Comparison of ENCODE assay signal across 8 cellular contexts in genomic region chr17:35801583-35802224, GRCh38. TPM values are rescaled to one million over a fixed set of nuclear protein-coding genes. Genes with fewer than 3 reads are reported as not detected.
A peak's percentile ranks its signal among the peaks of the same experiment; 100 is the strongest.
DNase-seq lines count a peak whose midpoint lies in the region; ATAC-seq and TF ChIP-seq lines count a peak whose summit lies in the region.

No MANE protein-coding gene starts in this region.

- CTCF ChIA-PET in RWPE1 (lab: Yijun Ruan, JAX), result no interaction called here

- peak; percentile 43 for ATAC-seq in HG02678 (IDR thresholded peaks at IDR 0.05; ENCODE audit: unreplicated experiment)
- peak; percentile 39 to 49 for ATAC-seq in gastrocnemius medialis
- ATAC-seq in GM21526 (IDR thresholded peaks at IDR 0.05; ENCODE audit: low FRiP score, unreplicated experiment), result no peak

- H3K27ac ChIP-seq in RWPE1 (peak overlapping the region; percentile 82), gastrocnemius medialis (peak overlapping the region in 1 of 4 donors; percentile 46), suprapubic skin (no peak overlapping the region)

- no peak for TF ChIP-seq POLR2A in gastrocnemius medialis (IDR thresholded peaks at IDR 0.05)
- no peak for TF ChIP-seq POLR2A in suprapubic skin (IDR thresholded peaks at IDR 0.05)

- H3K9me3 ChIP-seq in gastrocnemius medialis, result no peaks in the 10 kb centered on the region
- H3K9me3 ChIP-seq in suprapubic skin, result no peaks in the 10 kb centered on the region

- peaks cover 0 to 1% (median 0%) of the 10 kb centered on the region in 3 donors for H3K27me3 ChIP-seq in gastrocnemius medialis
- H3K27me3 ChIP-seq in suprapubic skin, result no peaks in the 10 kb centered on the region

- DNase-seq in RWPE1 (ENCODE audit: low spot score), result no peak
- DNase-seq in globus pallidus (ENCODE audit: low spot score), result peak; percentile 70
- peak; percentile 17 to 33 for DNase-seq in gastrocnemius medialis
- DNase-seq in suprapubic skin (ENCODE audit: low spot score in 2 of 2), result no peak
- no peak for DNase-seq in hepatic stellate cell (ENCODE audit: low spot score)
- DNase-seq in effector CD4-positive, alpha-beta T cell, result no peak

- H3K4me3 ChIP-seq in gastrocnemius medialis, result no peak overlapping the region
- no peak overlapping the region for H3K4me3 ChIP-seq in suprapubic skin

- H3K4me1 ChIP-seq in gastrocnemius medialis, result peaks cover 3 to 19% of the 10 kb centered on the region in 2 donors
- H3K4me1 ChIP-seq in suprapubic skin, result peaks cover 25% of the 10 kb centered on the region

- H3K36me3 ChIP-seq in gastrocnemius medialis (no peaks in the 10 kb centered on the region), suprapubic skin (no peaks in the 10 kb centered on the region)

- POLR2A ChIA-PET in RWPE1 (lab: Yijun Ruan, JAX; ENCODE audit: low non-redundant PET), result no interaction called here

- TF ChIP-seq CTCF in RWPE1 (conservative IDR thresholded peaks at IDR 0.05; ENCODE audit: low read depth) (no peak), gastrocnemius medialis (IDR thresholded peaks at IDR 0.05 in 4 of 5, conservative IDR thresholded peaks at IDR 0.05 in 1 of 5) (no peak), suprapubic skin (IDR thresholded peaks at IDR 0.05) (no peak)

- TF ChIP-seq EP300 in suprapubic skin (IDR thresholded peaks at IDR 0.05), result no peak

- in situ Hi-C loops in gastrocnemius medialis (cut with MboI; ENCODE audit: low sequenced_read_pairs in 4 of 4), result loop anchor here in 2 of 4 donors (5.0 to 10.0 kb wide), 2 partner anchors 34 to 47 kb away; partner anchors contain the start of gene GAS2L2 (in 1 of the 2)

- WGBS in suprapubic skin, result 50% methylated on average over 9 of the region's 9 CpGs

- intact Hi-C loops in gastrocnemius medialis (cut with DNase I; ENCODE audit: low total_unique reads), result loop anchor here (10.0 kb wide), 1 partner anchor 683 kb away; the partner anchor contains the start of gene ZNHIT3

RNA-seq across cellular contexts. Expression of gene MMP28, which starts 6.3 kb away (rescaled TPM):
- total RNA-seq in gastrocnemius medialis (10 to 100 TPM in 1 of 4 donors, 1 to 10 TPM in 3; 3.1 to 10.3 (median 5.9) TPM), suprapubic skin (100 to 1,000 TPM in 2 of 4 donors, 10 to 100 TPM in 2; 76.4 to 109 (median 91.0) TPM)

RNA-seq across cellular contexts. Expression of gene TAF15, which starts 7.6 kb away (rescaled TPM):
- 10 to 100 TPM; 25.2 to 39.5 (median 31.6) TPM for total RNA-seq in gastrocnemius medialis
- 100 to 1,000 TPM in 1 of 4 donors, 10 to 100 TPM in 3; 52.0 to 149 (median 58.8) TPM for total RNA-seq in suprapubic skin

RNA-seq across cellular contexts. Expression of gene C17orf50, which starts 41.0 kb away (rescaled TPM):
- total RNA-seq in gastrocnemius medialis (not detected), suprapubic skin (not detected)

RNA-seq across cellular contexts. Expression of gene GAS2L2, which starts 48.7 kb away (rescaled TPM):
- total RNA-seq in gastrocnemius medialis, result under 1 TPM in 2 of 4 donors, not detected in 2; 0.15 to 0.75 TPM
- total RNA-seq in suprapubic skin, result under 1 TPM in 2 of 4 donors, not detected in 2; 0.24 to 0.49 TPM

Comparison
In these comparisons a context has a peak if more than half of its experiments do, and no peak if none do; other contexts are left out.
1. DNase-seq: peak in globus pallidus (single experiment) and gastrocnemius medialis (2 of 2); none in RWPE1 (single experiment), suprapubic skin (0 of 2), hepatic stellate cell (single experiment) and effector CD4-positive, alpha-beta T cell (single experiment).
2. RNA of gene MMP28, which starts 6.3 kb away (total RNA-seq): 76.4 to 109 TPM in suprapubic skin; 3.1 to 10.3 TPM in gastrocnemius medialis; every median in the first group is over 4 times any median in the second.